In genomic region chr4:137601924-137602323, GRCh38 we compare ENCODE assay signal across 28 cellular contexts.
DNase-seq lines count a peak whose midpoint lies in the region; ATAC-seq, FAIRE-seq and TF ChIP-seq lines count a peak whose summit lies in the region.
"Had no signal": no experiment of that assay in that cellular context is flagged by ENCODE, and none has a peak within 500 bp of the region (broad histone marks: within the 10 kb centered on the region; RNA-seq: fewer than 3 reads in every experiment).

No MANE protein-coding gene starts in this region.

- in situ Hi-C loops in GM12878 (cut with MboI) = no loop called here

- intact Hi-C loops in GM12878 (cut with micrococcal nuclease; ENCODE audit: unreplicated experiment) = no loop called here

- no peak for TF ChIP-seq CTCF in BE2C (IDR thresholded peaks at IDR 0.05; ENCODE audit: low read depth, low read length)
- no peak for TF ChIP-seq CTCF in GM12878 (IDR thresholded peaks at IDR 0.05 in 2 of 3, conservative IDR thresholded peaks at IDR 0.05 in 1 of 3; ENCODE audit: control insufficient read depth in 2 of 3, extremely low read depth in 1 of 3, insufficient read depth in 1 of 3, low read depth in 3 of 3, low read length in 3 of 3)

- no peak for TF ChIP-seq POLR2A in GM12878 (IDR thresholded peaks at IDR 0.05; ENCODE audit: low read depth, low read length)

- H4K20me1 ChIP-seq in GM12878 (ENCODE audit: control insufficient read depth, insufficient read depth) = no peaks in the 10 kb centered on the region
- H4K20me1 ChIP-seq: BLaER1 treated with 17β-estradiol and CSF1 and Interleukin-3, amounts not matched to agents 10 nM and 100 nM had no signal

- CTCF ChIA-PET in GM12878 (lab: Yijun Ruan, JAX) = interaction anchor here (1.2 to 1.8 kb wide), 2 partner anchors 11 kb away, joined by 3 to 4 read pairs; no protein-coding TSS in a partner anchor

- no peaks in the 10 kb centered on the region for H3K36me3 ChIP-seq in BE2C
- no peaks in the 10 kb centered on the region for H3K36me3 ChIP-seq in GM12878 (ENCODE audit: control insufficient read depth in 2 of 2, insufficient read depth in 2 of 2, low read length in 1 of 2)
- H3K36me3 ChIP-seq: ascending aorta; BLaER1 treated with 17β-estradiol and CSF1 and Interleukin-3, amounts not matched to agents 10 nM and 100 nM; neural progenitor cell; SJCRH30; stomach; upper lobe of right lung had no signal

- no peak overlapping the region for H3K27ac ChIP-seq in GM12878 (ENCODE audit: control insufficient read depth, insufficient read depth)
- H3K27ac ChIP-seq: ascending aorta; BLaER1 treated with 17β-estradiol and CSF1 and Interleukin-3, amounts not matched to agents 10 nM and 100 nM; neural progenitor cell; psoas muscle; SJCRH30; stomach; upper lobe of right lung had no signal

- H3K4me1 ChIP-seq in BE2C = peaks cover 17% of the 10 kb centered on the region
- H3K4me1 ChIP-seq in GM12878 (ENCODE audit: control insufficient read depth, insufficient read depth, low read length) = no peaks in the 10 kb centered on the region
- H3K4me1 ChIP-seq: ascending aorta, psoas muscle, upper lobe of right lung had no signal

- no peak overlapping the region for H2AFZ ChIP-seq in GM12878 (ENCODE audit: control insufficient read depth, low read depth, low read length)
- H2AFZ ChIP-seq: neural progenitor cell had no signal

- no peak overlapping the region for H3K9ac ChIP-seq in GM12878 (ENCODE audit: control insufficient read depth, insufficient read depth, low read length)
- H3K9ac ChIP-seq: BLaER1 treated with 17β-estradiol and CSF1 and Interleukin-3, amounts not matched to agents 10 nM and 100 nM; neural progenitor cell had no signal

- H3K27me3 ChIP-seq in BE2C (no peaks in the 10 kb centered on the region), GM12878 (replicated peaks in 1 of 2; ENCODE audit: control insufficient read depth in 2 of 2, insufficient read depth in 2 of 2, low read length in 1 of 2) (no peaks in the 10 kb centered on the region)
- H3K27me3 ChIP-seq: ascending aorta; BLaER1 treated with 17β-estradiol and CSF1 and Interleukin-3, amounts not matched to agents 10 nM and 100 nM; neural progenitor cell; SJCRH30; stomach; upper lobe of right lung had no signal

- ATAC-seq in GM12878 (peak; percentile 61), GM18870 (IDR thresholded peaks at IDR 0.05; ENCODE audit: unreplicated experiment) (no peak), GM19455 (IDR thresholded peaks at IDR 0.05; ENCODE audit: unreplicated experiment) (no peak)
- ATAC-seq: activated CD8-positive, alpha-beta T cell treated with anti-CD3 and anti-CD28 coated beads for 36 hours; activated T-cell treated with anti-CD3 and anti-CD28 coated beads, Interleukin-2, amount 50 U/mL, for 4 hours; psoas muscle; upper lobe of right lung; WTC11 had no signal

- H3K9me3 ChIP-seq in BE2C (no peaks in the 10 kb centered on the region), GM12878 (replicated peaks; ENCODE audit: control insufficient read depth, insufficient read depth, low read length) (no peaks in the 10 kb centered on the region)
- H3K9me3 ChIP-seq: ascending aorta; BLaER1 treated with 17β-estradiol and CSF1 and Interleukin-3, amounts not matched to agents 10 nM and 100 nM; psoas muscle; SJCRH30; stomach; upper lobe of right lung had no signal

- TF ChIP-seq RAD21 in GM12878 (IDR thresholded peaks at IDR 0.05; ENCODE audit: insufficient read depth, low read depth, low read length) = no peak

- H3K4me2 ChIP-seq in GM12878 (ENCODE audit: control insufficient read depth, insufficient read depth) = no peak overlapping the region
- H3K4me2 ChIP-seq: BLaER1 treated with 17β-estradiol and CSF1 and Interleukin-3, amounts not matched to agents 10 nM and 100 nM; neural progenitor cell had no signal

- FAIRE-seq in GM12878 (lab: Jason Lieb, UNC) = no peak
- FAIRE-seq: A204.1, small intestine had no signal

- no peak overlapping the region for H3K4me3 ChIP-seq in BE2C (ENCODE audit: low read depth, low read length)
- H3K4me3 ChIP-seq in GM12878 = no peak overlapping the region
- H3K4me3 ChIP-seq: ascending aorta; BLaER1 treated with 17β-estradiol and CSF1 and Interleukin-3, amounts not matched to agents 10 nM and 100 nM; neural progenitor cell; psoas muscle; SJCRH30; stomach; upper lobe of right lung had no signal

- no peaks in the 10 kb centered on the region for H3K79me2 ChIP-seq in GM12878 (ENCODE audit: control insufficient read depth, insufficient read depth, low read length)

- no TSS peak for BruUV-seq in GM12878 (replicated peaks; lab: Mats Ljungman, UMichigan)

- SMC1A ChIA-PET in GM12878 (lab: Charles Lee; ENCODE audit: uncharacterized antibody, unreplicated experiment) = interaction anchor here (1.7 kb wide), 1 partner anchor 11 kb away, joined by 5 read pairs; no protein-coding TSS in a partner anchor

- RAD21 ChIA-PET in GM12878 (lab: Charles Lee; ENCODE audit: unreplicated experiment) = no interaction called here

- POLR2A ChIA-PET in GM12878 (lab: Charles Lee) = interaction anchor here (1.0 kb wide), 1 partner anchor 44 kb away, joined by 3 read pairs; no protein-coding TSS in a partner anchor

- WGBS in GM12878 (ENCODE audit: insufficient coverage, insufficient replicate concordance, low lambda C conversion rate, missing lambda C conversion rate) = 0% methylated on average over 1 of the region's 1 CpG

- TF ChIP-seq EP300 in GM12878 (IDR thresholded peaks at IDR 0.05; ENCODE audit: borderline replicate concordance in 1 of 2, control insufficient read depth in 1 of 2, low read depth in 2 of 2, low read length in 2 of 2) = no peak

- DNase-seq in BE2C = peak; percentile 8
- peak; percentile 27 for DNase-seq in M059J (ENCODE audit: low read depth)
- DNase-seq in GM12878 (ENCODE audit: low read depth, low spot score) = no peak
- DNase-seq in kidney tubule cell (ENCODE audit: low spot score) = peak; percentile 5
- DNase-seq in NCI-H2196 treated with DMSO at 0.1 percent for 48 hours (lab: John Stamatoyannopoulos, UW; ENCODE audit: unreplicated experiment) = no peak
- no peak for DNase-seq in activated CD4-positive, CD25-positive, alpha-beta regulatory T cell (lab: John Stamatoyannopoulos, UW)
- DNase-seq: activated CD8-positive, alpha-beta T cell treated with anti-CD3 and anti-CD28 coated beads for 36 hours; activated naive CD4-positive, alpha-beta T cell treated with anti-CD3 and anti-CD28 coated beads, Interleukin-2, amount 10 ng/mL, durations not matched to agents 7 days and 5 days; activated T-cell treated with anti-CD3 and anti-CD28 coated beads, Interleukin-2, amount 50 U/mL, for 4 hours; hippocampal formation; KBM-7; midbrain; NCI-H1092; NCI-H2029; NCI-H524; psoas muscle; SJCRH30; small intestine; stimulated activated CD4-positive, alpha-beta T cell treated with anti-CD3 and anti-CD28 coated beads, Interleukin-4, amount 100 ng/mL, for 1 hour; stomach; upper lobe of right lung had no signal

TF ChIP-seq in GM12878, 131 proteins besides CTCF, POLR2A, EP300 and RAD21:
- TF ChIP-seq SUPT20H (IDR thresholded peaks at IDR 0.05; ENCODE audit: borderline replicate concordance, control insufficient read depth, low read depth, low read length) (no peak), ELK1 (IDR thresholded peaks at IDR 0.05; ENCODE audit: low read depth, low read length) (no peak), NR2C1 (IDR thresholded peaks at IDR 0.05) (no peak), PAX5 (IDR thresholded peaks at IDR 0.05; ENCODE audit: borderline replicate concordance, low read depth, low read length) (no peak), PBX3 (IDR thresholded peaks at IDR 0.05; ENCODE audit: insufficient replicate concordance, low read depth, low read length) (no peak), MTA3 (IDR thresholded peaks at IDR 0.05; ENCODE audit: borderline replicate concordance, low read length) (no peak), MLLT1 (IDR thresholded peaks at IDR 0.05) (no peak), MEF2A (IDR thresholded peaks at IDR 0.05; ENCODE audit: insufficient read depth, low read depth, low read length) (no peak)

Comparison
In these comparisons a context has a peak if more than half of its experiments do, and no peak if none do; other contexts are left out.
1. DNase-seq: peak in BE2C (single experiment), M059J (single experiment) and kidney tubule cell (single experiment); none in GM12878 (single experiment), NCI-H2196 treated with DMSO at 0.1 percent for 48 hours (single experiment) and activated CD4-positive, CD25-positive, alpha-beta regulatory T cell (0 of 4).